Comparison of ENCODE assay signal across 20 cellular contexts in genomic region chr21:32468567-32469175, GRCh38. TPM values are rescaled to one million over a fixed set of nuclear protein-coding genes. Genes with fewer than 3 reads are reported as not detected.
"Had no signal": no experiment of that assay in that cellular context is flagged by ENCODE, and none has a peak within 500 bp of the region (broad histone marks: within the 10 kb centered on the region; RNA-seq: fewer than 3 reads in every experiment).

No MANE protein-coding gene starts in this region.

- H3K27me3 ChIP-seq: cardiac muscle cell, hepatocyte, right lobe of liver, upper lobe of left lung had no signal

- H3K4me1 ChIP-seq: lower lobe of right lung, parathyroid adenoma, right lobe of liver had no signal

- H3K4me2 ChIP-seq: hepatocyte had no signal

- H3K27ac ChIP-seq: cardiac muscle cell, hepatocyte, lower lobe of right lung, parathyroid adenoma, right lobe of liver, upper lobe of left lung had no signal

- H3K4me3 ChIP-seq: cardiac muscle cell, hepatocyte, lower lobe of right lung, right lobe of liver, upper lobe of left lung had no signal

- ATAC-seq: activated CD4-positive, CD25-positive, alpha-beta regulatory T cell treated with anti-CD3 and anti-CD28 coated beads, Interleukin-2, amount 50 U/mL, for 24 hours; lower lobe of right lung; natural killer cell treated with Interleukin-12 subunit alpha and Interleukin-12 subunit beta and Interleukin-15 and Interleukin-18, amount 100 ng/mL, for 72 hours; right lobe of liver; stimulated activated naive CD8-positive, alpha-beta T cell treated with anti-CD3 and anti-CD28 coated beads, Interleukin-15, amount 100 ng/mL, for 72 hours had no signal

- FAIRE-seq: islet of Langerhans, small intestine had no signal

- H3K36me3 ChIP-seq: cardiac muscle cell, right lobe of liver had no signal

- H3K9ac ChIP-seq: parathyroid adenoma had no signal

- H3K9me3 ChIP-seq: lower lobe of right lung, right lobe of liver, upper lobe of left lung had no signal

- DNase-seq: activated CD4-positive, alpha-beta T cell treated with anti-CD3 and anti-CD28 coated beads, Interleukin-2, amount 50 U/mL, for 1 hour; activated CD8-positive, alpha-beta memory T cell treated with anti-CD3 and anti-CD28 coated beads, Interleukin-2, amount 50 U/mL, for 4 hours; activated naive CD8-positive, alpha-beta T cell treated with anti-CD3 and anti-CD28 coated beads, Interleukin-2, amount 10 ng/mL, durations not matched to agents 7 days and 5 days; activated T-cell treated with anti-CD3 and anti-CD28 coated beads, Interleukin-2, amount 50 U/mL, for 48 hours; amygdala; dermis blood vessel endothelial cell; effector memory CD4-positive, alpha-beta T cell; foreskin fibroblast; lower lobe of right lung; right lobe of liver; small intestine; stimulated activated CD4-positive, alpha-beta T cell treated with anti-CD3 and anti-CD28 coated beads, Interleukin-4, amount 100 ng/mL, for 1 hour; stimulated activated naive CD8-positive, alpha-beta T cell treated with anti-CD3 and anti-CD28 coated beads, Interleukin-15, amount 100 ng/mL, for 72 hours; upper lobe of left lung had no signal

- H2AFZ ChIP-seq: hepatocyte, parathyroid adenoma had no signal

- H3K79me2 ChIP-seq: hepatocyte, parathyroid adenoma had no signal

RNA-seq across cellular contexts. Expression of gene EVA1C, which starts 56.2 kb away (rescaled TPM):
- polyA plus RNA-seq: cardiac muscle cell had no signal
